Comparison of ENCODE assay signal across 8 cellular contexts in the genomic region with DNA sequence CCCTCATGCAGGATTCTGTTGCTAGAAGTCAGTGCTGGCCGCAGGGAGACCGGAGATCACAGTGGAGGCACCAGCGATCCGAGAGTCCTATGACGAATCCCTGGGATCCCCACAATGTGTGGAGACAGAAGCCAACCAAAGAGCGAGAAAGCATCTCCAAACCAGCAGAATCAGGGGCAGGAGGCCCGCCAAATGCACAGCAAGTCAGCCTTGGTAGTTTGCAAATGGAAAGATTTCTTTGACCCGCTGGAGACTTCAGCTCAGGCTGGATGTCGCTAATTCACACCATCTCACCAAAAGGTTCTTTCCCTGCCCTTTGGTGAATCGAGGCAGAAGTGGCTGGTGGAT. TPM values are rescaled to one million over a fixed set of nuclear protein-coding genes. Genes with fewer than 3 reads are reported as not detected.
DNase-seq lines count a peak whose midpoint lies in the region; FAIRE-seq and TF ChIP-seq lines count a peak whose summit lies in the region.

No MANE protein-coding gene starts in this region.

- no TSS peak for BruUV-seq in A673 (replicated peaks; lab: Mats Ljungman, UMichigan)

- no peaks in the 10 kb centered on the region for H3K27me3 Mint-ChIP-seq in chondrocyte (ENCODE audit: low read depth)

- H3K27me3 ChIP-seq in A673 (replicated peaks; ENCODE audit: insufficient read depth, low read depth, low read length, poor library complexity): no peaks in the 10 kb centered on the region
- peaks cover 23% of the 10 kb centered on the region for H3K27me3 ChIP-seq in HUES64 (ENCODE audit: insufficient read depth, low read length)
- no peaks in the 10 kb centered on the region for H3K27me3 ChIP-seq in muscle layer of duodenum (ENCODE audit: low read depth, low read length)

- TF ChIP-seq CTCF in A673 (conservative IDR thresholded peaks at IDR 0.05; ENCODE audit: low read depth, low read length) (no peak), chondrocyte (IDR thresholded peaks at IDR 0.05) (no peak), D721Med (IDR thresholded peaks at IDR 0.05; ENCODE audit: insufficient read depth, missing control alignments) (no peak)

- POLR2A ChIA-PET in A673 (lab: Charles Lee; ENCODE audit: low non-redundant PET): no interaction called here

- H3K36me3 ChIP-seq in A673 (ENCODE audit: insufficient read depth, low read length, poor library complexity, severe bottlenecking): no peaks in the 10 kb centered on the region
- H3K36me3 ChIP-seq in HUES64 (ENCODE audit: insufficient read depth, low read length): no peaks in the 10 kb centered on the region
- H3K36me3 ChIP-seq in muscle layer of duodenum (ENCODE audit: control insufficient read depth in 1 of 2, insufficient read depth in 2 of 2, low read length in 2 of 2): no peaks in the 10 kb centered on the region

- peak; percentile 1 for DNase-seq in A673 (ENCODE audit: low spot score)
- DNase-seq in chondrocyte (ENCODE audit: low spot score): no peak
- DNase-seq in Kasumi-1 (lab: John Stamatoyannopoulos, UW): no peak
- DNase-seq in NCI-H1436 (lab: John Stamatoyannopoulos, UW): no peak
- no peak for DNase-seq in D721Med (ENCODE audit: insufficient read length, low spot score)
- DNase-seq in NCI-H2196 treated with DMSO at 0.1 percent for 48 hours (lab: John Stamatoyannopoulos, UW; ENCODE audit: unreplicated experiment): no peak

- H3K27ac ChIP-seq in A673 (ENCODE audit: low read depth, low read length, poor library complexity, severe bottlenecking): no peak overlapping the region
- H3K27ac ChIP-seq in HUES64 (ENCODE audit: low read depth, low read length): no peak overlapping the region
- H3K27ac ChIP-seq in muscle layer of duodenum (ENCODE audit: low read length): no peak overlapping the region

- no peak for FAIRE-seq in D721Med (lab: Jason Lieb, UNC)

- H3K4me1 ChIP-seq in A673 (ENCODE audit: insufficient read depth, low read length, poor library complexity, severe bottlenecking): peaks cover 14% of the 10 kb centered on the region
- H3K4me1 ChIP-seq in HUES64 (ENCODE audit: insufficient read depth, low read length): peaks cover 39% of the 10 kb centered on the region
- H3K4me1 ChIP-seq in muscle layer of duodenum (ENCODE audit: control insufficient read depth in 1 of 2, insufficient read depth in 2 of 2, low read length in 2 of 2): peaks cover 13 to 38% of the 10 kb centered on the region in 2 donors

- peaks cover 72% of the 10 kb centered on the region for H3K4me1 Mint-ChIP-seq in chondrocyte (ENCODE audit: low read depth)

- peak overlapping the region; percentile 88 for H3K9ac ChIP-seq in HUES64 (ENCODE audit: low read depth, low read length)

- no peaks in the 10 kb centered on the region for H3K36me3 Mint-ChIP-seq in chondrocyte (ENCODE audit: low read depth)

- H3K9me3 Mint-ChIP-seq in chondrocyte (ENCODE audit: low read depth): no peaks in the 10 kb centered on the region

- WGBS in HUES64: 27% methylated on average over 10 of the region's 10 CpGs

- H3K9me3 ChIP-seq in A673 (ENCODE audit: low read depth, low read length, poor library complexity, severe bottlenecking) (no peaks in the 10 kb centered on the region), HUES64 (ENCODE audit: insufficient read depth, low read depth, low read length) (no peaks in the 10 kb centered on the region), muscle layer of duodenum (ENCODE audit: control insufficient read depth in 1 of 2, low read length in 2 of 2) (no peaks in the 10 kb centered on the region)

- CTCF ChIA-PET in A673 (lab: Charles Lee): no interaction called here

- intact Hi-C loops in A673 (cut with micrococcal nuclease; ENCODE audit: unreplicated experiment): no loop called here

- H3K27ac Mint-ChIP-seq in chondrocyte (ENCODE audit: unreplicated experiment): peak overlapping the region; percentile 66

- H3K4me3 Mint-ChIP-seq in chondrocyte (ENCODE audit: unreplicated experiment): peak overlapping the region; percentile 73

- H3K4me3 ChIP-seq in A673 (ENCODE audit: low read depth, low read length, poor library complexity, severe bottlenecking) (peak overlapping the region; percentile 64), HUES64 (ENCODE audit: low read length) (peak overlapping the region; percentile 83), muscle layer of duodenum (ENCODE audit: low read depth in 1 of 2, low read length in 2 of 2) (peak overlapping the region; percentile 55 to 57)

RNA-seq across cellular contexts. Expression of a gene that starts 0.5 kb away (rescaled TPM):
- total RNA-seq in A673 (2021): 10.0 and 10.8 TPM in 2 replicates
- 20.5 TPM for polyA plus RNA-seq in HUES64 (2013, experiment 1 of 2)
- 19.0 TPM for polyA plus RNA-seq in HUES64 (2013, experiment 2 of 2)
- total RNA-seq in chondrocyte: 69.7 to 71.7 TPM (median 69.8 TPM) in 3 replicates

RNA-seq across cellular contexts. Expression of a gene that starts 31.4 kb away (rescaled TPM):
- total RNA-seq in A673 (2021): 0.87 and 0.99 TPM in 2 replicates
- polyA plus RNA-seq in HUES64 (2013, experiment 1 of 2): 36.8 TPM
- polyA plus RNA-seq in HUES64 (2013, experiment 2 of 2): 34.9 TPM
- 13.5 to 16.0 TPM (median 15.7 TPM) in 3 replicates for total RNA-seq in chondrocyte
